12 cellular contexts compared by ENCODE assay signal in the genomic region with DNA sequence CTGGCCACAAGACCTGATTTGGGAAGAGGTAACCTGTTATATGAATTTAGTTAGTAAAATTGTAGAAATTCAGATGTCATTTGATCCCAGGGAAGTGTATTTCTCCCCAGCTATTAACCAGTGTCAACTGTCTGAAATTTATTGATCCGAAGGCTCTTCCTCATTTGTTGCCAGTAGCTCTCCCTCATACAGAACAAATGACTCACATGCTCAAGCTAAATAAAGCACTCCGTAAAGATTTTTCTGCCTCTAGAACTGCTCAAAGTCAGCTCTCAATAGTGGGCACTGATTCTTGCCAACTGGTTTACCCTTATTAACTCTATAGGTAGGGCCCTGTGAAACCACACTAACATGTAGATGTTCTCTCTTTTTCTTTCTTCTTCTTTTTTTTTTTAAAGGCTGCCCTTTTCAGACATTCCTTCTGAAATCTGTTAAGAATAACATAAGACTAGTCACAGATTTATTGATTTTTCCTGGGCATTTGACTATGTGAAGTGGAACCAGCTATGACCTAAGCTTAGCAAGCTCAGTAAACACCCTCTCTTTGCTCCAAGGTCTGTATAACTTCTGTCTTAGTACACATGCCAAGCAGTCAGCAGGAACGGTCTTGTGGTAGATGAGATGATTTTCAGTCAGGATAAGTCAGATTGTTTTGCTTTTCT. TPM values are rescaled to one million over a fixed set of nuclear protein-coding genes. Genes with fewer than 3 reads are reported as not detected.
DNase-seq lines count a peak whose midpoint lies in the region; ATAC-seq, FAIRE-seq and TF ChIP-seq lines count a peak whose summit lies in the region.
"Had no signal": no experiment of that assay in that cellular context is flagged by ENCODE, and none has a peak within 500 bp of the region (broad histone marks: within the 10 kb centered on the region; RNA-seq: fewer than 3 reads in every experiment).

No MANE protein-coding gene starts in this region.

- no peaks in the 10 kb centered on the region for H3K9me1 ChIP-seq in IMR-90 (ENCODE audit: insufficient read depth, low read length)

- H3K79me1 ChIP-seq in IMR-90 (ENCODE audit: low read depth in 1 of 2, low read length in 2 of 2): peaks cover 0 to 6% of the 10 kb centered on the region in 2 experiments; a peak in 1 of 4 replicates

- peak overlapping the region in 1 of 2 experiments; percentile 66; a peak in 2 of 4 replicates for H4K8ac ChIP-seq in IMR-90 (ENCODE audit: low read depth in 2 of 2, low read length in 2 of 2)

- peak overlapping the region; percentile 42; the same call in 1 of the 2 replicates for H3K4me2 ChIP-seq in IMR-90 (ENCODE audit: low read depth, low read length)

- peak overlapping the region; percentile 95 for H3K14ac ChIP-seq in IMR-90 (replicated peaks; ENCODE audit: low read depth, low read length)

- TF ChIP-seq CTCF in IMR-90 (conservative IDR thresholded peaks at IDR 0.05; ENCODE audit: low read depth, low read length) (no peak), right atrium auricular region (IDR thresholded peaks at IDR 0.05) (no peak), suprapubic skin (IDR thresholded peaks at IDR 0.05) (no peak)

- peak overlapping the region; percentile 41; the same call in 1 of the 2 replicates for H2AK5ac ChIP-seq in IMR-90 (ENCODE audit: low read depth, low read length)

- H3K18ac ChIP-seq in IMR-90 (ENCODE audit: low read depth, low read length): peak overlapping the region; percentile 39; the same call in 1 of the 2 replicates

- H3K27ac ChIP-seq in IMR-90 (ENCODE audit: insufficient read depth, low read length): no peak overlapping the region
- H3K27ac ChIP-seq in right atrium auricular region: peak overlapping the region; percentile 39 to 63
- H3K27ac ChIP-seq in suprapubic skin: peak overlapping the region; percentile 54

- in situ Hi-C loops in IMR-90 (cut with MboI; ENCODE audit: low sequenced_read_pairs): no loop called here

- peak overlapping the region; percentile 94 for H2BK120ac ChIP-seq in IMR-90 (ENCODE audit: low read depth, low read length)

- peak overlapping the region; percentile 84; the same call in 1 of the 2 replicates for H3K4ac ChIP-seq in IMR-90 (ENCODE audit: low read depth, low read length)

- H3K27me3 Mint-ChIP-seq in activated T-cell treated with anti-CD3 and anti-CD28 coated beads, Interleukin-2, amount 50 U/mL, for 72 hours (ENCODE audit: low read depth): no peaks in the 10 kb centered on the region
- H3K27me3 Mint-ChIP-seq: activated naive CD8-positive, alpha-beta T cell treated with anti-CD3 and anti-CD28 coated beads for 36 hours had no signal

- peak overlapping the region; percentile 90 for H2BK20ac ChIP-seq in IMR-90 (ENCODE audit: low read depth, low read length)

- peaks cover 0 to 2% of the 10 kb centered on the region in 2 donors for H3K9me3 Mint-ChIP-seq in activated T-cell treated with anti-CD3 and anti-CD28 coated beads, Interleukin-2, amount 50 U/mL, for 72 hours

- no peaks in the 10 kb centered on the region for H4K20me1 ChIP-seq in IMR-90 (ENCODE audit: insufficient read depth, low read length)

- peak overlapping the region; percentile 54; the same call in 1 of the 2 replicates for H4K91ac ChIP-seq in IMR-90 (ENCODE audit: insufficient read depth, low read depth, low read length)

- no peak overlapping the region for H2AK9ac ChIP-seq in IMR-90 (replicated peaks; ENCODE audit: low read depth, low read length, poor library complexity)

- 0 out of 2 replicates have a peak overlapping the region, but pooled peaks have one; percentile 10 for H3K9ac ChIP-seq in IMR-90 (ENCODE audit: low read depth, low read length)

- no peak overlapping the region for H3K56ac ChIP-seq in IMR-90 (ENCODE audit: extremely low read depth, insufficient read depth, low read length)

- H3K36me3 ChIP-seq in IMR-90 (ENCODE audit: control insufficient read depth, insufficient read depth, low read length) (no peaks in the 10 kb centered on the region), right atrium auricular region (no peaks in the 10 kb centered on the region), suprapubic skin (no peaks in the 10 kb centered on the region)

- POLR2A ChIA-PET in IMR-90 (lab: Charles Lee; ENCODE audit: unreplicated experiment): interaction anchor here (0.6 kb wide), 1 partner anchor 11 kb away, joined by 3 read pairs; no protein-coding TSS in a partner anchor

- no peak for TF ChIP-seq POLR2A in IMR-90 (IDR thresholded peaks at IDR 0.05; ENCODE audit: low read depth, low read length)
- TF ChIP-seq POLR2A in suprapubic skin (IDR thresholded peaks at IDR 0.05): no peak

- H3K27me3 ChIP-seq in IMR-90 (ENCODE audit: control insufficient read depth, insufficient read depth, low read length) (no peaks in the 10 kb centered on the region), right atrium auricular region (no peaks in the 10 kb centered on the region), suprapubic skin (no peaks in the 10 kb centered on the region)

- no peak overlapping the region for H3K27ac Mint-ChIP-seq in activated T-cell treated with anti-CD3 and anti-CD28 coated beads, Interleukin-2, amount 50 U/mL, for 72 hours
- H3K27ac Mint-ChIP-seq: activated naive CD8-positive, alpha-beta T cell treated with anti-CD3 and anti-CD28 coated beads for 36 hours had no signal

- H3K4me1 Mint-ChIP-seq in activated T-cell treated with anti-CD3 and anti-CD28 coated beads, Interleukin-2, amount 50 U/mL, for 72 hours (ENCODE audit: low read depth): peaks cover 13% of the 10 kb centered on the region

- peak overlapping the region; percentile 90 for H2BK5ac ChIP-seq in IMR-90 (ENCODE audit: low read depth, low read length, poor library complexity, severe bottlenecking)

- DNase-seq in IMR-90 (peak; percentile 51), right atrium auricular region (ENCODE audit: low spot score) (no peak), suprapubic skin (ENCODE audit: low spot score in 2 of 2) (no peak), GM19239 (ENCODE audit: insufficient read length, low spot score) (no peak), NCI-H1048 (lab: John Stamatoyannopoulos, UW) (no peak), retina (no peak)
- no peak for DNase-seq in activated T-cell treated with anti-CD3 and anti-CD28 coated beads, Interleukin-2, amount 50 U/mL, for 72 hours
- DNase-seq: activated naive CD8-positive, alpha-beta T cell treated with anti-CD3 and anti-CD28 coated beads for 36 hours; hypothalamus; NCI-H2171 treated with DMSO at 0.1 percent for 48 hours; stimulated activated naive CD4-positive, alpha-beta T cell treated with Interleukin-2 at 50 U/mL for 16 hours had no signal

- ATAC-seq in IMR-90 (ENCODE audit: low read depth) (peak; percentile 53; the same call in 1 of the 2 replicates), SK-N-SH treated with all-trans-retinoic acid at 6 μM for 48 hours (peak; percentile 82)
- ATAC-seq in activated T-cell treated with anti-CD3 and anti-CD28 coated beads, Interleukin-2, amount 50 U/mL, for 72 hours (replicated peaks in 1 of 2): no peak

- H3K4me1 ChIP-seq in IMR-90 (ENCODE audit: control insufficient read depth, insufficient read depth, low read length): peaks cover 4% of the 10 kb centered on the region; the same call in 1 of the 2 replicates
- H3K4me1 ChIP-seq in right atrium auricular region: peaks cover 0 to 49% of the 10 kb centered on the region in 2 donors
- H3K4me1 ChIP-seq in suprapubic skin: peaks cover 25% of the 10 kb centered on the region

- WGBS in IMR-90 (ENCODE audit: extremely low coverage in 2 of 2, insufficient read length in 1 of 2), 2 experiments: no CpG with 5 or more reads among the region's 3 CpGs
- WGBS in suprapubic skin: 48% methylated on average over 3 of the region's 3 CpGs

- no peak overlapping the region; the same call in 1 of the 2 replicates for H4K5ac ChIP-seq in IMR-90 (ENCODE audit: low read depth, low read length)

- H3K9me3 ChIP-seq in IMR-90 (ENCODE audit: control insufficient read depth, insufficient read depth, low read length) (peaks cover 6% of the 10 kb centered on the region; the same call in 1 of the 2 replicates), right atrium auricular region (no peaks in the 10 kb centered on the region), suprapubic skin (no peaks in the 10 kb centered on the region)

- no TSS peak for BruUV-seq in IMR-90 (replicated peaks; lab: Mats Ljungman, UMichigan)

- H3K4me3 Mint-ChIP-seq in activated T-cell treated with anti-CD3 and anti-CD28 coated beads, Interleukin-2, amount 50 U/mL, for 72 hours: no peak overlapping the region
- H3K4me3 Mint-ChIP-seq: activated naive CD8-positive, alpha-beta T cell treated with anti-CD3 and anti-CD28 coated beads for 36 hours had no signal

- H2BK15ac ChIP-seq in IMR-90 (ENCODE audit: low read depth, low read length): no peak overlapping the region; the same call in 2 of the 3 replicates

- no peak for TF ChIP-seq EP300 in suprapubic skin (IDR thresholded peaks at IDR 0.05)

- intact Hi-C loops in IMR-90 (cut with micrococcal nuclease): loop anchor here (5.0 kb wide), 3 partner anchors 54 to 276 kb away; a partner anchor contains a TSS

- H2AFZ ChIP-seq in IMR-90 (replicated peaks; ENCODE audit: low read length, poor library complexity): no peak overlapping the region

- H3K4me3 ChIP-seq in IMR-90 (ENCODE audit: insufficient read depth, low read depth, low read length) (no peak overlapping the region), right atrium auricular region (no peak overlapping the region), suprapubic skin (no peak overlapping the region)

- no peak for TF ChIP-seq RAD21 in IMR-90 (IDR thresholded peaks at IDR 0.05; ENCODE audit: low read length)

- peaks cover 4 to 8% of the 10 kb centered on the region in 2 donors for H3K36me3 Mint-ChIP-seq in activated T-cell treated with anti-CD3 and anti-CD28 coated beads, Interleukin-2, amount 50 U/mL, for 72 hours (ENCODE audit: insufficient read depth in 2 of 2)

- CTCF ChIA-PET in IMR-90 (lab: Yijun Ruan, JAX): interaction anchor here (0.6 to 1.3 kb wide), 3 partner anchors 49 to 280 kb away, joined by 3 to 4 read pairs (median 3); no protein-coding TSS in a partner anchor

- peak overlapping the region; percentile 91 for H3K23ac ChIP-seq in IMR-90 (ENCODE audit: low read depth, low read length)

- FAIRE-seq in GM19239 (lab: Jason Lieb, UNC): no peak

- dilution Hi-C loops in IMR-90 (cut with HindIII; ENCODE audit: low sequenced_read_pairs, unreplicated experiment): no loop called here

RNA-seq across cellular contexts. Expression of a gene that starts 21.8 kb away (rescaled TPM):
- total RNA-seq in IMR-90 (2012; rRNA removed) (12.7 and 25.0 TPM in 2 replicates), right atrium auricular region (10 to 100 TPM; 15.6 to 18.0 TPM), suprapubic skin (10 to 100 TPM; 14.9 to 35.2 (median 18.4) TPM)
- 20.0 and 21.1 TPM in 2 replicates for polyA plus RNA-seq in IMR-90 (2012; rRNA removed)
- 3.1 and 5.8 TPM in 2 replicates for polyA plus RNA-seq in IMR-90 (2012; cell fraction: cytosol; rRNA removed)
- 0.63 and 4.8 TPM in 2 replicates for polyA plus RNA-seq in IMR-90 (2012; cell fraction: nucleus; rRNA removed; ENCODE audit: low replicate concordance)
- total RNA-seq in activated T-cell treated with anti-CD3 and anti-CD28 coated beads, Interleukin-2, amount 50 U/mL, for 72 hours: 100 to 1,000 TPM; 101 to 103 TPM

RNA-seq across cellular contexts. Expression of a gene that starts 56.0 kb away (rescaled TPM):
- 5.2 and 9.2 TPM in 2 replicates for total RNA-seq in IMR-90 (2012; rRNA removed)
- 7.6 and 8.4 TPM in 2 replicates for polyA plus RNA-seq in IMR-90 (2012; rRNA removed)
- 3.5 and 4.7 TPM in 2 replicates for polyA plus RNA-seq in IMR-90 (2012; cell fraction: cytosol; rRNA removed)
- 1.0 and 5.6 TPM in 2 replicates for polyA plus RNA-seq in IMR-90 (2012; cell fraction: nucleus; rRNA removed; ENCODE audit: low replicate concordance)
- 10 to 100 TPM in 1 of 2 donors, 1 to 10 TPM in 1; 9.2 to 17.7 TPM for total RNA-seq in right atrium auricular region
- 10 to 100 TPM in 3 of 4 donors, 1 to 10 TPM in 1; 9.3 to 28.9 (median 17.7) TPM for total RNA-seq in suprapubic skin
- total RNA-seq in activated T-cell treated with anti-CD3 and anti-CD28 coated beads, Interleukin-2, amount 50 U/mL, for 72 hours: 10 to 100 TPM; 23.7 to 31.4 TPM

Comparison
In these comparisons a context has a peak if more than half of its experiments do, and no peak if none do; other contexts are left out.
1. ATAC-seq: peak in IMR-90 (single experiment) and SK-N-SH treated with all-trans-retinoic acid at 6 μM for 48 hours (single experiment); none in activated T-cell treated with anti-CD3 and anti-CD28 coated beads, Interleukin-2, amount 50 U/mL, for 72 hours (0 of 2).